ENCODE assay signal across 24 cellular contexts in genomic region chr12:93151079-93151759, GRCh38.
DNase-seq lines count a peak whose midpoint lies in the region; ATAC-seq and TF ChIP-seq lines count a peak whose summit lies in the region.
"Had no signal": no experiment of that assay in that cellular context is flagged by ENCODE, and none has a peak within 500 bp of the region (broad histone marks: within the 10 kb centered on the region; RNA-seq: fewer than 3 reads in every experiment).

No MANE protein-coding gene starts in this region.

- H4K20me1 ChIP-seq in hepatocyte (ENCODE audit: insufficient read depth, poor library complexity, severe bottlenecking): no peaks in the 10 kb centered on the region

- DNase-seq in HT-29 (ENCODE audit: low spot score): peak; percentile 72
- no peak for DNase-seq in hepatocyte (ENCODE audit: low spot score)
- no peak for DNase-seq in mucosa of descending colon
- DNase-seq in NCI-H1105 (lab: John Stamatoyannopoulos, UW): no peak
- no peak for DNase-seq in chondrocyte (ENCODE audit: low spot score)
- no peak for DNase-seq in germinal center (ENCODE audit: low spot score)
- DNase-seq: C1 segment of cervical spinal cord; CD4-positive, alpha-beta memory T cell; COR-L47; DND-41; HCEC 1CT; Karpas-422; NCI-H1092; NCI-H1436; NCI-H187; NCI-H2081 treated with DMSO at 0.1 percent for 48 hours; NCI-H2171; NCI-H226; NCI-H510A treated with DMSO at 0.1 percent for 48 hours; OCI-M1; SHP77 treated with DMSO at 0.1 percent for 48 hours had no signal

- no peaks in the 10 kb centered on the region for H3K4me1 Mint-ChIP-seq in chondrocyte (ENCODE audit: low read depth)

- H3K36me3 ChIP-seq in hepatocyte (replicated peaks; ENCODE audit: insufficient read depth, low read depth) (no peaks in the 10 kb centered on the region), mucosa of descending colon (ENCODE audit: low read depth) (no peaks in the 10 kb centered on the region)
- H3K36me3 ChIP-seq: Peyer's patch had no signal

- H3K4me3 Mint-ChIP-seq in chondrocyte (ENCODE audit: unreplicated experiment): no peak overlapping the region
- H3K4me3 Mint-ChIP-seq: CD4-positive, alpha-beta memory T cell had no signal

- H3K36me3 Mint-ChIP-seq in chondrocyte (ENCODE audit: low read depth): no peaks in the 10 kb centered on the region
- H3K36me3 Mint-ChIP-seq: CD4-positive, alpha-beta memory T cell had no signal

- H3K27ac ChIP-seq in 22Rv1 (peak overlapping the region; percentile 68), hepatocyte (peak overlapping the region; percentile 90)
- H3K27ac ChIP-seq: Peyer's patch, SK-N-MC had no signal

- H3K9me3 Mint-ChIP-seq in chondrocyte (ENCODE audit: low read depth): no peaks in the 10 kb centered on the region

- no peaks in the 10 kb centered on the region for H3K79me2 ChIP-seq in hepatocyte

- no peak overlapping the region for H3K4me3 ChIP-seq in hepatocyte
- H3K4me3 ChIP-seq in mucosa of descending colon: no peak overlapping the region
- H3K4me3 ChIP-seq: Peyer's patch, SK-N-MC had no signal

- H3K9me3 ChIP-seq in hepatocyte (ENCODE audit: low read depth) (no peaks in the 10 kb centered on the region), mucosa of descending colon (no peaks in the 10 kb centered on the region)
- H3K9me3 ChIP-seq: Peyer's patch had no signal

- no peak overlapping the region for H3K27ac Mint-ChIP-seq in chondrocyte (ENCODE audit: unreplicated experiment)
- H3K27ac Mint-ChIP-seq: CD4-positive, alpha-beta memory T cell had no signal

- TF ChIP-seq CTCF in 22Rv1 (IDR thresholded peaks at IDR 0.05) (no peak), hepatocyte (IDR thresholded peaks at IDR 0.05; ENCODE audit: poor library complexity) (no peak), mucosa of descending colon (IDR thresholded peaks at IDR 0.05) (no peak), chondrocyte (IDR thresholded peaks at IDR 0.05) (no peak)

- no peaks in the 10 kb centered on the region for H3K27me3 Mint-ChIP-seq in chondrocyte (ENCODE audit: low read depth)

- H3K9me2 ChIP-seq in hepatocyte (replicated peaks; ENCODE audit: insufficient read depth): no peaks in the 10 kb centered on the region

- peak overlapping the region; percentile 12 for H3K4me2 ChIP-seq in hepatocyte

- WGBS in hepatocyte (ENCODE audit: low lambda C conversion rate, missing lambda C conversion rate): 73% methylated on average over 5 of the region's 5 CpGs

- peak; percentile 66 for ATAC-seq in mucosa of descending colon

- intact Hi-C loops in mucosa of descending colon (cut with DNase I, micrococcal nuclease): no loop called here

- no peak overlapping the region for H2AFZ ChIP-seq in hepatocyte

- no peaks in the 10 kb centered on the region for H3K27me3 ChIP-seq in hepatocyte
- H3K27me3 ChIP-seq: Peyer's patch had no signal

- peaks cover 23% of the 10 kb centered on the region for H3K4me1 ChIP-seq in hepatocyte (ENCODE audit: insufficient read depth)
- peaks cover 26% of the 10 kb centered on the region for H3K4me1 ChIP-seq in mucosa of descending colon (ENCODE audit: low read depth)
